In the genomic region with DNA sequence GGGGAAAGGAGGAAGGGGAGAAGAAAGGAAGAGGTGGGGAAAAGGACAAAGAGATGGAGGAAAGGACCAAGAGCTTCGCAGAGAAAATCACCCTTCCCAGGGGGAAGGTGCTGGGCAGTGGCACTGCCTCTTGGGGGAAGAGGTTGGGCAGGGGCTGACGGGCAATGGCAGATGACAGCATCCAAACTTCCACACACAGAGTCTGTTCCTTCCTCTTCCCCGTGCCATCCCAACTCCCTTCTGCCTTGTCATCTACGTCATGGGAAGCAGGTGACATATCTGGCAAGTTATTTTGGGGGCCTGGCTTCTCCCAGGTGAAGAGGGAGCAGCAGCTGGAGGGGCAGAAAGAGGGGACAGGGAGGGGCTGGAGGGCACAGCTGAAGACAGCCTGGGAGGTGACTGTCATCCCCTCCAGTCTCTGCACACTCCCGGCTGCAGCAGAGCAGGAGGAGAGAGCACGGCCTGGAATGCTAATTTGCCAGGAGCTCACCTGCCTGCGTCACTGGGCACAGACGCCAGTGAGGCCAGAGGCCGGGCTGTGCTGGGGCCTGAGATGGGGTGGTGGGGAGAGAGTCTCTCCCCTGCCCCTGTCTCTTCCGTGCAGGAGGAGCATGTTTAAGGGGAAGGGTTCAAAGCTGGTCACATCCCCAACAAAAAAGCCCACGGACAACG, we compare ENCODE assay signal across 17 cellular contexts. TPM values are rescaled to one million over a fixed set of nuclear protein-coding genes. Genes with fewer than 3 reads are reported as not detected.
DNase-seq lines count a peak whose midpoint lies in the region; ATAC-seq and TF ChIP-seq lines count a peak whose summit lies in the region.
"Had no signal": no experiment of that assay in that cellular context is flagged by ENCODE, and none has a peak within 500 bp of the region (broad histone marks: within the 10 kb centered on the region; RNA-seq: fewer than 3 reads in every experiment).

No MANE protein-coding gene starts in this region.

- H3K4me1 ChIP-seq in testis (no peaks in the 10 kb centered on the region), mammary epithelial cell (ENCODE audit: insufficient read depth, low read length) (no peaks in the 10 kb centered on the region)
- H3K4me1 ChIP-seq: uterus had no signal

- H3K27ac ChIP-seq in testis (no peak overlapping the region), mammary epithelial cell (ENCODE audit: insufficient read depth, low read depth, low read length) (no peak overlapping the region)
- H3K27ac ChIP-seq: uterus had no signal

- H3K4me2 ChIP-seq in mammary epithelial cell (ENCODE audit: insufficient read depth, low read depth, low read length), result no peak overlapping the region

- CTCF ChIA-PET in activated naive CD4-positive, alpha-beta T cell treated with anti-CD3 and anti-CD28 coated beads for 36 hours (lab: Charles Lee), result no interaction called here
- CTCF ChIA-PET in mammary epithelial cell (lab: Charles Lee; ENCODE audit: low non-redundant PET), result no interaction called here

- DNase-seq in activated naive CD4-positive, alpha-beta T cell treated with anti-CD3 and anti-CD28 coated beads, Interleukin-2, amount 50 U/mL, for 72 hours (ENCODE audit: low spot score in 2 of 2), result no peak
- DNase-seq in activated naive CD4-positive, alpha-beta T cell treated with anti-CD3 and anti-CD28 coated beads for 36 hours, result no peak
- no peak for DNase-seq in left cardiac atrium
- peak; percentile 6 for DNase-seq in testis
- DNase-seq in stimulated activated CD4-positive, alpha-beta T cell treated with anti-CD3 and anti-CD28 coated beads, Interleukin-4, amount 100 ng/mL, for 24 hours, result no peak
- DNase-seq in mammary epithelial cell, result no peak
- DNase-seq in DMS 273 (lab: John Stamatoyannopoulos, UW; ENCODE audit: unreplicated experiment), result no peak
- DNase-seq: activated T-cell treated with anti-CD3 and anti-CD28 coated beads for 4 hours, H7, Kasumi-1, NCI-H524, SW 1271, uterus had no signal

- peak overlapping the region; percentile 18 to 55 for H3K27ac Mint-ChIP-seq in activated naive CD4-positive, alpha-beta T cell treated with anti-CD3 and anti-CD28 coated beads, Interleukin-2, amount 50 U/mL, for 72 hours
- H3K27ac Mint-ChIP-seq in activated naive CD4-positive, alpha-beta T cell treated with anti-CD3 and anti-CD28 coated beads for 36 hours, result no peak overlapping the region
- H3K27ac Mint-ChIP-seq: WTC11 had no signal

- H3K4me3 ChIP-seq in testis (no peak overlapping the region), mammary epithelial cell (replicated peaks in 1 of 3; ENCODE audit: insufficient read depth in 1 of 3, low read depth in 2 of 3, low read length in 3 of 3) (no peak overlapping the region)
- H3K4me3 ChIP-seq: uterus had no signal

- peak in 1 of 2 donors; percentile 4 for ATAC-seq in activated naive CD4-positive, alpha-beta T cell treated with anti-CD3 and anti-CD28 coated beads, Interleukin-2, amount 50 U/mL, for 72 hours
- ATAC-seq in HG02798 (IDR thresholded peaks at IDR 0.05; ENCODE audit: poor library complexity, unreplicated experiment), result peak; percentile 13
- ATAC-seq in left cardiac atrium, result peak; percentile 30 to 50
- ATAC-seq: WTC11 had no signal

- no peaks in the 10 kb centered on the region for H3K36me3 ChIP-seq in testis (ENCODE audit: low read depth, missing control alignments)
- H3K36me3 ChIP-seq in mammary epithelial cell (ENCODE audit: insufficient read depth, low read length), result peaks cover 6% of the 10 kb centered on the region
- H3K36me3 ChIP-seq: uterus had no signal

- H3K4me3 Mint-ChIP-seq in activated naive CD4-positive, alpha-beta T cell treated with anti-CD3 and anti-CD28 coated beads for 36 hours, result no peak overlapping the region
- H3K4me3 Mint-ChIP-seq: WTC11 had no signal

- H3K9ac ChIP-seq in mammary epithelial cell (ENCODE audit: insufficient read depth, low read length), result no peak overlapping the region

- H3K79me2 ChIP-seq in mammary epithelial cell (ENCODE audit: insufficient read depth, low read length), result no peaks in the 10 kb centered on the region

- dilution Hi-C loops in mammary epithelial cell (cut with HindIII; ENCODE audit: low sequenced_read_pairs), result no loop called here

- H3K9me3 ChIP-seq in testis, result no peaks in the 10 kb centered on the region
- H3K9me3 ChIP-seq in mammary epithelial cell (replicated peaks; ENCODE audit: insufficient read depth, low read length), result no peaks in the 10 kb centered on the region
- H3K9me3 ChIP-seq: uterus had no signal

- in situ Hi-C loops in mammary epithelial cell (cut with MboI; ENCODE audit: low sequenced_read_pairs in 2 of 2), result no loop called here

- no peak for TF ChIP-seq CTCF in testis (IDR thresholded peaks at IDR 0.05)
- no peak for TF ChIP-seq CTCF in mammary epithelial cell (conservative IDR thresholded peaks at IDR 0.05 in 1 of 2, IDR thresholded peaks at IDR 0.05 in 1 of 2; ENCODE audit: extremely low read depth in 1 of 2, insufficient read depth in 1 of 2, low read depth in 1 of 2, low read length in 2 of 2)

- no peak for TF ChIP-seq POLR2A in testis (IDR thresholded peaks at IDR 0.05)

- H4K20me1 ChIP-seq in mammary epithelial cell (ENCODE audit: insufficient read depth, low read length), result no peaks in the 10 kb centered on the region

- intact Hi-C loops in activated naive CD4-positive, alpha-beta T cell treated with anti-CD3 and anti-CD28 coated beads for 36 hours (cut with micrococcal nuclease), result no loop called here
- intact Hi-C loops in left cardiac atrium (cut with DNase I), result no loop called here
- intact Hi-C loops in testis (cut with DNase I; ENCODE audit: low total_unique reads), result no loop called here
- intact Hi-C loops in mammary epithelial cell (cut with micrococcal nuclease), result no loop called here

- H3K27me3 Mint-ChIP-seq in activated naive CD4-positive, alpha-beta T cell treated with anti-CD3 and anti-CD28 coated beads for 36 hours (ENCODE audit: low read depth), result no peaks in the 10 kb centered on the region

- WGBS in testis, 2 donors, result 71 to 83% methylated on average over 10 to 12 of the region's 12 CpGs
- whole genome bisulfite sequencing in mammary epithelial cell (ENCODE audit: low coverage, missing lambda C conversion rate), result 80% methylated on average over 4 of the region's 12 CpGs

- no peaks in the 10 kb centered on the region for H3K9me3 Mint-ChIP-seq in activated naive CD4-positive, alpha-beta T cell treated with anti-CD3 and anti-CD28 coated beads, Interleukin-2, amount 50 U/mL, for 72 hours
- no peaks in the 10 kb centered on the region for H3K9me3 Mint-ChIP-seq in activated naive CD4-positive, alpha-beta T cell treated with anti-CD3 and anti-CD28 coated beads for 36 hours
- H3K9me3 Mint-ChIP-seq: WTC11 had no signal

- H3K36me3 Mint-ChIP-seq in activated naive CD4-positive, alpha-beta T cell treated with anti-CD3 and anti-CD28 coated beads, Interleukin-2, amount 50 U/mL, for 72 hours, result no peaks in the 10 kb centered on the region
- peaks cover 12% of the 10 kb centered on the region for H3K36me3 Mint-ChIP-seq in activated naive CD4-positive, alpha-beta T cell treated with anti-CD3 and anti-CD28 coated beads for 36 hours (ENCODE audit: low read depth)

- BruUV-seq in mammary epithelial cell (replicated peaks; lab: Mats Ljungman, UMichigan), result no TSS peak

- H3K4me1 Mint-ChIP-seq in activated naive CD4-positive, alpha-beta T cell treated with anti-CD3 and anti-CD28 coated beads for 36 hours (ENCODE audit: low read depth), result peaks cover 22% of the 10 kb centered on the region
- H3K4me1 Mint-ChIP-seq: WTC11 had no signal

- no peaks in the 10 kb centered on the region for H3K27me3 ChIP-seq in testis
- no peaks in the 10 kb centered on the region for H3K27me3 ChIP-seq in mammary epithelial cell (ENCODE audit: insufficient read depth, low read length)
- H3K27me3 ChIP-seq: uterus had no signal

- H2AFZ ChIP-seq in mammary epithelial cell (ENCODE audit: low read depth, low read length), result no peak overlapping the region

RNA-seq across cellular contexts. Expression of a gene that starts 43.9 kb away (rescaled TPM):
- total RNA-seq in activated naive CD4-positive, alpha-beta T cell treated with anti-CD3 and anti-CD28 coated beads, Interleukin-2, amount 50 U/mL, for 72 hours, result 1 to 10 TPM in 1 of 2 donors, under 1 TPM in 1; 0.32 to 1.6 TPM
- total RNA-seq in activated naive CD4-positive, alpha-beta T cell treated with anti-CD3 and anti-CD28 coated beads for 36 hours, result 1 to 10 TPM in 1 of 2 experiments, under 1 TPM in 1; 0.86 to 1.0 TPM
- total RNA-seq in left cardiac atrium (1 to 10 TPM; 1.4 to 4.0 TPM), testis (10 to 100 TPM in 1 of 2 donors, 1 to 10 TPM in 1; 3.9 to 12.2 TPM), mammary epithelial cell (not detected)
- polyA plus RNA-seq in testis (ENCODE audit: insufficient read depth, low read depth, low replicate concordance) (4.5 TPM), mammary epithelial cell (not detected)
- not detected for polyA minus RNA-seq in mammary epithelial cell
- total RNA-seq: chondrocyte, myocyte had no signal
